In the genomic region with DNA sequence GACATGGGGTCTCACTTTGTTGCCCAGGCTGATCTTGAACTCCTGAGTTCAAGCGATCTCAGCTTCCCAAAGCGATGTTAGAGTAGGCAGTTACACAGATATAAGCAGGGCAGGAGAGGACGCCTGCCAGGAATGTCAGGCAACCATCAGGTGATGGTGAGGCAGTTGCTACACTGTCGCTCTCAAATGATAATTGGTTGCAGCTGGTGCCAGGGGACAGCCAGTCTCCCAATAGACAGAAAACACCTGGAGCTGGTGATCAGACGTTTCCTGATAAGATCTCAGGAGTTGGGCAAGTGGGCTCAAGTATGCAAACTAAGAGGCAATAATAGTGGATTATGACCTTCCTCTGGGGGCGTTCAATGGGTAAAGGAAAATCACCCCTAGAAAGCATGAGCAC, we compare ENCODE assay signal across 16 cellular contexts.
"Had no signal": no experiment of that assay in that cellular context is flagged by ENCODE, and none has a peak within 500 bp of the region (broad histone marks: within the 10 kb centered on the region; RNA-seq: fewer than 3 reads in every experiment).

No MANE protein-coding gene starts in this region.

- H3K9me3 Mint-ChIP-seq: activated T-helper 17 cell treated with anti-CD3 and anti-CD28 coated beads, Interleukin-2, amount 50 U/mL, for 72 hours had no signal

- H3K27ac ChIP-seq: dorsolateral prefrontal cortex, epithelial cell of prostate, stomach, vagina had no signal

- DNase-seq: activated CD4-positive, alpha-beta T cell treated with anti-CD3 and anti-CD28 coated beads, Interleukin-2, amount 50 U/mL, for 48 hours; activated naive CD4-positive, alpha-beta T cell; central memory CD4-positive, alpha-beta T cell; dorsolateral prefrontal cortex; endodermal cell; foreskin fibroblast; hippocampal formation; stimulated activated CD4-positive, alpha-beta T cell treated with anti-CD3 and anti-CD28 coated beads, Interleukin-4, amount 100 ng/mL, for 1 hour; stomach had no signal

- H3K4me1 ChIP-seq: stomach, vagina had no signal

- H3K4me1 Mint-ChIP-seq: activated T-helper 17 cell treated with anti-CD3 and anti-CD28 coated beads, Interleukin-2, amount 50 U/mL, for 72 hours; brain; endodermal cell; nephron had no signal

- H3K36me3 Mint-ChIP-seq: brain had no signal

- H3K27me3 Mint-ChIP-seq: activated T-helper 17 cell treated with anti-CD3 and anti-CD28 coated beads, Interleukin-2, amount 50 U/mL, for 72 hours; brain had no signal

- ATAC-seq: activated T-helper 17 cell treated with anti-CD3 and anti-CD28 coated beads, Interleukin-2, amount 50 U/mL, for 72 hours; left lobe of liver; sciatic nerve had no signal

- H3K4me3 Mint-ChIP-seq: activated T-helper 17 cell treated with anti-CD3 and anti-CD28 coated beads, Interleukin-2, amount 50 U/mL, for 72 hours; brain; endodermal cell; nephron had no signal

- H3K27me3 ChIP-seq: dorsolateral prefrontal cortex, stomach, vagina had no signal

- H3K27ac Mint-ChIP-seq: activated T-helper 17 cell treated with anti-CD3 and anti-CD28 coated beads, Interleukin-2, amount 50 U/mL, for 72 hours; brain; endodermal cell; nephron had no signal
